Comparison of ENCODE assay signal across 6 cellular contexts in the genomic region with DNA sequence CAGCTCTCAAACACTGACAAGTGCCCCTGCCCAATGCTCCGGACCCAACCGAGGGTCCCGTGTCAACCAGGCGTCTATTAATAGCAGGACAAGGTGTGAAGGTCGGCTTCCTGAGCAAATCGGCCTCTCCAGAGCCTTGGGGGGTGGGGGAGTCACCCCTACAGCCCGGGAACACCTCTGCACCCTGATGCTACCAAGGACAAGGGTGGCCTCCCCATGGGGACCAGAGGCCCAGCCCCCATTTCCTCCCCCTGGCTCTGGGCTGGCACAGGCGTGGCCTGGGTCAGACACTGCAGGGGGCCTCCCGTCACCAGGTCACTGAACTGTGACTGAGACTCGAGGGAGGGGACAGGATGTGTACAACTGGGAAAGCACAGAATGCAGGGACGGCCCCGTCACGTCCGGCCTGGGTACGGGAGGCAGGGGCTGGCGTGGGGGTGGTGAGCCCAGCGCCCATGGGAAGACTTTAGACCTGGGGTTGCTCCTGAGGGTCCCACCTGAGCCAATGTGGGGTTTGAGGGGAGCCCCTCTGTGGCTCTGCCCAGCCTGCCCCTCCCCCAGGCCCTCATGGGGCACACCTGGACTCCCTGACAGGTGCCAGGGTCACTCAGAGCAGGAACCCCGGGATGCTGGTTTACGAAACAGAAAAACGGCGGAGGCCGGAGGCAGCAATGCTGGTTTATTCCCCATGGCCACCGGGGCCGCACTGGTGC. TPM values are rescaled to one million over a fixed set of nuclear protein-coding genes. Genes with fewer than 3 reads are reported as not detected.
DNase-seq lines count a peak whose midpoint lies in the region; ATAC-seq and TF ChIP-seq lines count a peak whose summit lies in the region.

No MANE protein-coding gene starts in this region.

- H3K9me3 Mint-ChIP-seq in CD4-positive, CD25-positive, alpha-beta regulatory T cell, result peaks cover 0 to 4% (median 0%) of the 10 kb centered on the region in 7 donors

- H3K27me3 Mint-ChIP-seq in CD4-positive, CD25-positive, alpha-beta regulatory T cell, result no peaks in the 10 kb centered on the region

- no peak overlapping the region for H3K9ac ChIP-seq in SK-N-MC (ENCODE audit: insufficient read length)

- no peaks in the 10 kb centered on the region for H3K36me3 ChIP-seq in CD4-positive, CD25-positive, alpha-beta regulatory T cell (ENCODE audit: control insufficient read depth, insufficient read depth, low read length)
- no peaks in the 10 kb centered on the region for H3K36me3 ChIP-seq in SK-N-MC (ENCODE audit: insufficient read depth, low read length)

- H3K27me3 ChIP-seq in CD4-positive, CD25-positive, alpha-beta regulatory T cell (ENCODE audit: control insufficient read depth, insufficient read depth, low read length), result no peaks in the 10 kb centered on the region

- peaks cover 44% of the 10 kb centered on the region for H3K4me1 ChIP-seq in CD4-positive, CD25-positive, alpha-beta regulatory T cell (ENCODE audit: control insufficient read depth, insufficient read depth, low read length, poor library complexity, severe bottlenecking)

- ATAC-seq in CD4-positive, CD25-positive, alpha-beta regulatory T cell (ENCODE audit: low read depth in 2 of 2), result peak; percentile 74 to 77

- peak overlapping the region; percentile 38 to 97 (median 92) for H3K27ac Mint-ChIP-seq in CD4-positive, CD25-positive, alpha-beta regulatory T cell

- DNase-seq in CD4-positive, CD25-positive, alpha-beta regulatory T cell, result peak; percentile 66 to 93 (median 76)
- DNase-seq in H4 (ENCODE audit: low spot score), result peak; percentile 55
- DNase-seq in SK-N-MC (ENCODE audit: low read depth, low spot score), result no peak
- DNase-seq in ecto neural progenitor cell (ENCODE audit: low spot score), result peak; percentile 67
- DNase-seq in retinal pigment epithelial cell (ENCODE audit: low read depth), result no peak
- DNase-seq in NCI-H2227 (lab: John Stamatoyannopoulos, UW; ENCODE audit: unreplicated experiment), result no peak

- peak overlapping the region; percentile 91 to 97 (median 94) for H3K4me3 Mint-ChIP-seq in CD4-positive, CD25-positive, alpha-beta regulatory T cell

- TF ChIP-seq CTCF in retinal pigment epithelial cell (conservative IDR thresholded peaks at IDR 0.05; ENCODE audit: low read depth, low read length), result no peak

- H3K4me3 ChIP-seq in CD4-positive, CD25-positive, alpha-beta regulatory T cell (ENCODE audit: low read depth, low read length), result peak overlapping the region; percentile 65
- H3K4me3 ChIP-seq in SK-N-MC (peak overlapping the region; percentile 80), retinal pigment epithelial cell (ENCODE audit: low read length) (peak overlapping the region; percentile 75)

- H3K36me3 Mint-ChIP-seq in CD4-positive, CD25-positive, alpha-beta regulatory T cell, result peaks cover 9% of the 10 kb centered on the region

- peaks cover 0 to 23% (median 7%) of the 10 kb centered on the region in 4 donors for H3K4me1 Mint-ChIP-seq in CD4-positive, CD25-positive, alpha-beta regulatory T cell

- no peaks in the 10 kb centered on the region for H3K9me3 ChIP-seq in CD4-positive, CD25-positive, alpha-beta regulatory T cell (ENCODE audit: control insufficient read depth in 2 of 2, low read length in 2 of 2)
- no peaks in the 10 kb centered on the region for H3K9me3 ChIP-seq in SK-N-MC (ENCODE audit: low read depth, low read length)

- peak overlapping the region; percentile 92 for H3K27ac ChIP-seq in CD4-positive, CD25-positive, alpha-beta regulatory T cell (ENCODE audit: insufficient read depth, low read length, poor library complexity, severe bottlenecking)
- no peak overlapping the region for H3K27ac ChIP-seq in SK-N-MC

RNA-seq across cellular contexts. Expression of a gene that starts 0.6 kb away (rescaled TPM):
- 351 TPM for total RNA-seq in CD4-positive, CD25-positive, alpha-beta regulatory T cell
- polyA plus RNA-seq in CD4-positive, CD25-positive, alpha-beta regulatory T cell, result 100 to 1,000 TPM; 707 to 964 (median 782) TPM
- not detected in 2 replicates for total RNA-seq in H4 (2014; rRNA removed; shearing (Covaris generic))

RNA-seq across cellular contexts. Expression of a gene that starts 11.5 kb away (rescaled TPM):
- 59.7 TPM for total RNA-seq in CD4-positive, CD25-positive, alpha-beta regulatory T cell
- polyA plus RNA-seq in CD4-positive, CD25-positive, alpha-beta regulatory T cell, result 10 to 100 TPM; 19.6 to 27.8 (median 21.9) TPM
- total RNA-seq in H4 (2014; rRNA removed; shearing (Covaris generic)), result 28.1 and 41.5 TPM in 2 replicates

RNA-seq across cellular contexts. Expression of a gene that starts 13.1 kb away (rescaled TPM):
- 1.2 TPM for total RNA-seq in CD4-positive, CD25-positive, alpha-beta regulatory T cell
- not detected for polyA plus RNA-seq in CD4-positive, CD25-positive, alpha-beta regulatory T cell
- total RNA-seq in H4 (2014; rRNA removed; shearing (Covaris generic)), result not detected in 2 replicates

RNA-seq across cellular contexts. Expression of a gene that starts 34.9 kb away (rescaled TPM):
- total RNA-seq in CD4-positive, CD25-positive, alpha-beta regulatory T cell, result 10.4 TPM
- 10 to 100 TPM; 13.5 to 17.4 (median 16.5) TPM for polyA plus RNA-seq in CD4-positive, CD25-positive, alpha-beta regulatory T cell
- total RNA-seq in H4 (2014; rRNA removed; shearing (Covaris generic)), result 0.27 and 0.62 TPM in 2 replicates

RNA-seq across cellular contexts. Expression of a gene that starts 54.8 kb away (rescaled TPM):
- 420 TPM for total RNA-seq in CD4-positive, CD25-positive, alpha-beta regulatory T cell
- 100 to 1,000 TPM in 1 of 4 donors, 10 to 100 TPM in 3; 63.6 to 118 (median 97.3) TPM for polyA plus RNA-seq in CD4-positive, CD25-positive, alpha-beta regulatory T cell
- total RNA-seq in H4 (2014; rRNA removed; shearing (Covaris generic)), result 16.0 and 30.4 TPM in 2 replicates

Comparison
In these comparisons a context has a peak if more than half of its experiments do, and no peak if none do; other contexts are left out.
1. DNase-seq: peak in CD4-positive, CD25-positive, alpha-beta regulatory T cell (3 of 3), H4 (single experiment) and ecto neural progenitor cell (single experiment); none in SK-N-MC (single experiment), retinal pigment epithelial cell (single experiment) and NCI-H2227 (single experiment).
2. RNA of a gene that starts 0.6 kb away (total RNA-seq): 351 TPM in CD4-positive, CD25-positive, alpha-beta regulatory T cell (single experiment); not detected in H4; every median in the first group is over 100 times any median in the second.
3. Peak in every context shown above with its lines, with median percentiles within 50 percentile points of each other: H3K4me3 ChIP-seq.